Comparison of ENCODE assay signal across 8 cellular contexts in the genomic region with DNA sequence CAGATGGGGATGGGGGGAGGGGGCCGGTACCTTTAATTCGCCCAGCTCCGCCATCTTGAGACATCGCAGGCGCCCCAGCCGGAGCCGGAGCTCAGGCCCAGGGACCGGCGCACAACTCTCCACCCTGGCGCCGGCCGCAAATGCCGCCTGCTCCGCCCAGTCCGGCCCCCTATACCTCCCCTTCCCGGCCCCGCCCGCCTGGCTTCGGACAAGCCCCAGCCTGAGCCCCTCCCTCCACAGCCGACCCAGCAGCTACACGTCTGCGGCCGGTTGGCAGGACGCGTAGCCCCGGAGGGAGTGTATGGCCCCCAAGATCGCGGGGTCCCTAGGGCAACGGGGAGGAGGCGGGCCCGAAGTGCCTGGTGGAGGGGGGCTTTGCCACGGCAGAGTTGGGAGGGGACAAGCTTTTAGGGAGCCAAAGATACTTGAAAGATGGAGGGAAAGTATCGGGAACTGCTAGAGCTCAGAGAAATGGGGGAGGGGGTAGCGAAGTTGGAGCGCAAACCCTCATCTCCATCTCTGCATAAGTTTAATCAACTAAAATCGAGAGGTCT. TPM values are rescaled to one million over a fixed set of nuclear protein-coding genes. Genes with fewer than 3 reads are reported as not detected.
A peak's percentile ranks its signal among the peaks of the same experiment; 100 is the strongest.
DNase-seq lines count a peak whose midpoint lies in the region; ATAC-seq, FAIRE-seq and TF ChIP-seq lines count a peak whose summit lies in the region.

TSS of gene PIAS3 (minus strand) at position 145 of the 554 bp plus-strand sequence. CDS start at position 54, 91 bp downstream.

- POLR2A ChIA-PET in AG04449 (lab: Yijun Ruan, JAX), result interaction anchor here (0.6 to 3.0 kb wide), 16 partner anchors 10 to 193 kb away, joined by 3 to 80 read pairs (median 5); partner anchors contain the start of genes ANKRD34A, ANKRD35, LIX1L and NUDT17
- POLR2A ChIA-PET in WTC11 (lab: Charles Lee), result interaction anchor here (0.6 to 3.1 kb wide), 23 partner anchors 10 to 193 kb away, joined by 3 to 48 read pairs (median 6); partner anchors contain the start of genes ANKRD34A, ANKRD35, ITGA10 and LIX1L

- H3K27ac Mint-ChIP-seq in WTC11, result peak within 1 kb of the TSS; percentile 92
- H3K27ac Mint-ChIP-seq in immature natural killer cell, result peak within 1 kb of the TSS; percentile 76 to 94 (median 88)

- TF ChIP-seq CTCF in AG04449 (IDR thresholded peaks at IDR 0.05; ENCODE audit: insufficient read depth, low read length, missing control alignments) (no peak), WTC11 (IDR thresholded peaks at IDR 0.05) (no peak), bronchial epithelial cell (IDR thresholded peaks at IDR 0.05; ENCODE audit: insufficient read depth, low read length, severe bottlenecking) (no peak)

- DNase-seq in AG04449 (ENCODE audit: low read depth, low spot score), result peak; percentile 64
- peak; percentile 90 for DNase-seq in NCI-H2196 treated with DMSO at 0.1 percent for 48 hours (lab: John Stamatoyannopoulos, UW; ENCODE audit: unreplicated experiment)
- peak; percentile 98 for DNase-seq in WTC11 (ENCODE audit: low spot score)
- peak; percentile 82 for DNase-seq in bronchial epithelial cell (ENCODE audit: low read depth)
- peak; percentile 83 to 85 (median 85) for DNase-seq in immature natural killer cell
- peak; percentile 93 for DNase-seq in smooth muscle cell of the brain vasculature (ENCODE audit: low read depth, low spot score)

- H3K27me3 Mint-ChIP-seq in WTC11 (ENCODE audit: low read depth) (no peaks in the 10 kb centered on the region), immature natural killer cell (ENCODE audit: low read depth in 3 of 3) (peaks cover 0 to 8% (median 0%) of the 10 kb centered on the region in 3 donors)

- peak; percentile 71 for ATAC-seq in GM18873 (IDR thresholded peaks at IDR 0.05; ENCODE audit: low FRiP score, unreplicated experiment)
- ATAC-seq in HG03135 (IDR thresholded peaks at IDR 0.05; ENCODE audit: unreplicated experiment), result peak; percentile 85
- peak; percentile 82 for ATAC-seq in WTC11

- CTCF ChIA-PET in AG04449 (lab: Yijun Ruan, JAX), result interaction anchor here (0.9 to 10.1 kb wide), 18 partner anchors 12 to 158 kb away, joined by 3 to 220 read pairs (median 4); partner anchors contain the start of genes ANKRD35, ITGA10, NUDT17 and RBM8A
- CTCF ChIA-PET in WTC11 (lab: Charles Lee), result interaction anchor here (0.6 to 5.3 kb wide), 28 partner anchors 12 to 180 kb away, joined by 3 to 254 read pairs (median 6); partner anchors contain the start of genes ANKRD34A, ANKRD35, ITGA10 and LIX1L

- H3K9me3 Mint-ChIP-seq in WTC11 (peaks cover 5% of the 10 kb centered on the region), immature natural killer cell (no peaks in the 10 kb centered on the region)

- peaks cover 41% of the 10 kb centered on the region for H3K36me3 Mint-ChIP-seq in WTC11
- peaks cover 9 to 19% (median 15%) of the 10 kb centered on the region in 3 donors for H3K36me3 Mint-ChIP-seq in immature natural killer cell

- H3K4me3 Mint-ChIP-seq in WTC11 (peak within 1 kb of the TSS; percentile 98), immature natural killer cell (peak within 1 kb of the TSS; percentile 94 to 97 (median 96))

- H3K4me1 Mint-ChIP-seq in WTC11 (peaks cover 17% of the 10 kb centered on the region), immature natural killer cell (peaks cover 13 to 23% of the 10 kb centered on the region in 2 donors)

- H3K27me3 ChIP-seq in bronchial epithelial cell (ENCODE audit: control insufficient read depth, insufficient read depth, low read length), result no peaks in the 10 kb centered on the region

- peaks cover 20% of the 10 kb centered on the region for H3K36me3 ChIP-seq in bronchial epithelial cell (ENCODE audit: control insufficient read depth, insufficient read depth, low read length)

- H3K4me3 ChIP-seq in AG04449 (ENCODE audit: low read depth, low read length) (peak within 1 kb of the TSS; percentile 92), bronchial epithelial cell (ENCODE audit: low read depth, low read length) (peak within 1 kb of the TSS; percentile 84)

- FAIRE-seq in bronchial epithelial cell (lab: Jason Lieb, UNC), result no peak

TF ChIP-seq in WTC11, 78 proteins besides CTCF, POLR2A, EP300 and RAD21 (continues in another document):
- TF ChIP-seq TEAD1 (CRISPR knock-in tag; IDR thresholded peaks at IDR 0.05) (peak; percentile 5; the same call in 1 of the 2 replicates), SMAD4 (CRISPR knock-in tag; IDR thresholded peaks at IDR 0.05) (no peak), TP53 (CRISPR knock-in tag; IDR thresholded peaks at IDR 0.05) (no peak), ARID4B (CRISPR knock-in tag; IDR thresholded peaks at IDR 0.05; ENCODE audit: borderline replicate concordance) (peak; percentile 22; the same call in 1 of the 2 replicates), SP1 (CRISPR knock-in tag; conservative IDR thresholded peaks at IDR 0.05) (peak; percentile 67), NR2C2 (CRISPR knock-in tag; IDR thresholded peaks at IDR 0.05) (no peak)
- TF ChIP-seq, protein P1, sequence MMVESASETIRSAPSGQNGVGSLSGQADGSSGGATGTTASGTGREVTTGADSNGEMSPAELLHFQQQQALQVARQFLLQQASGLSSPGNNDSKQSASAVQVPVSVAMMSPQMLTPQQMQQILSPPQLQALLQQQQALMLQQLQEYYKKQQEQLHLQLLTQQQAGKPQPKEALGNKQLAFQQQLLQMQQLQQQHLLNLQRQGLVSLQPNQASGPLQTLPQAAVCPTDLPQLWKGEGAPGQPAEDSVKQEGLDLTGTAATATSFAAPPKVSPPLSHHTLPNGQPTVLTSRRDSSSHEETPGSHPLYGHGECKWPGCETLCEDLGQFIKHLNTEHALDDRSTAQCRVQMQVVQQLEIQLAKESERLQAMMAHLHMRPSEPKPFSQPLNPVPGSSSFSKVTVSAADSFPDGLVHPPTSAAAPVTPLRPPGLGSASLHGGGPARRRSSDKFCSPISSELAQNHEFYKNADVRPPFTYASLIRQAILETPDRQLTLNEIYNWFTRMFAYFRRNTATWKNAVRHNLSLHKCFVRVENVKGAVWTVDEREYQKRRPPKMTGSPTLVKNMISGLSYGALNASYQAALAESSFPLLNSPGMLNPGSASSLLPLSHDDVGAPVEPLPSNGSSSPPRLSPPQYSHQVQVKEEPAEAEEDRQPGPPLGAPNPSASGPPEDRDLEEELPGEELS (CRISPR knock-in tag; IDR thresholded peaks at IDR 0.05), result 0 out of 2 replicates have a peak, but pooled peaks have one; percentile 33
- TF ChIP-seq, protein P2, sequence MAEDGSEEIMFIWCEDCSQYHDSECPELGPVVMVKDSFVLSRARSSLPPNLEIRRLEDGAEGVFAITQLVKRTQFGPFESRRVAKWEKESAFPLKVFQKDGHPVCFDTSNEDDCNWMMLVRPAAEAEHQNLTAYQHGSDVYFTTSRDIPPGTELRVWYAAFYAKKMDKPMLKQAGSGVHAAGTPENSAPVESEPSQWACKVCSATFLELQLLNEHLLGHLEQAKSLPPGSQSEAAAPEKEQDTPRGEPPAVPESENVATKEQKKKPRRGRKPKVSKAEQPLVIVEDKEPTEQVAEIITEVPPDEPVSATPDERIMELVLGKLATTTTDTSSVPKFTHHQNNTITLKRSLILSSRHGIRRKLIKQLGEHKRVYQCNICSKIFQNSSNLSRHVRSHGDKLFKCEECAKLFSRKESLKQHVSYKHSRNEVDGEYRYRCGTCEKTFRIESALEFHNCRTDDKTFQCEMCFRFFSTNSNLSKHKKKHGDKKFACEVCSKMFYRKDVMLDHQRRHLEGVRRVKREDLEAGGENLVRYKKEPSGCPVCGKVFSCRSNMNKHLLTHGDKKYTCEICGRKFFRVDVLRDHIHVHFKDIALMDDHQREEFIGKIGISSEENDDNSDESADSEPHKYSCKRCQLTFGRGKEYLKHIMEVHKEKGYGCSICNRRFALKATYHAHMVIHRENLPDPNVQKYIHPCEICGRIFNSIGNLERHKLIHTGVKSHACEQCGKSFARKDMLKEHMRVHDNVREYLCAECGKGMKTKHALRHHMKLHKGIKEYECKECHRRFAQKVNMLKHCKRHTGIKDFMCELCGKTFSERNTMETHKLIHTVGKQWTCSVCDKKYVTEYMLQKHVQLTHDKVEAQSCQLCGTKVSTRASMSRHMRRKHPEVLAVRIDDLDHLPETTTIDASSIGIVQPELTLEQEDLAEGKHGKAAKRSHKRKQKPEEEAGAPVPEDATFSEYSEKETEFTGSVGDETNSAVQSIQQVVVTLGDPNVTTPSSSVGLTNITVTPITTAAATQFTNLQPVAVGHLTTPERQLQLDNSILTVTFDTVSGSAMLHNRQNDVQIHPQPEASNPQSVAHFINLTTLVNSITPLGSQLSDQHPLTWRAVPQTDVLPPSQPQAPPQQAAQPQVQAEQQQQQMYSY (CRISPR knock-in tag; IDR thresholded peaks at IDR 0.05), result 0 out of 2 replicates have a peak, but pooled peaks have one; percentile 17

RNA-seq across cellular contexts. Expression of gene PIAS3, which starts in this region (rescaled TPM):
- total RNA-seq in WTC11 (2021), result 44.9 to 52.4 TPM (median 49.6 TPM) in 3 replicates
- 5.0 and 7.8 TPM in 2 replicates for total RNA-seq in bronchial epithelial cell
- polyA plus RNA-seq in immature natural killer cell, result 10 to 100 TPM in 2 of 3 donors, 1 to 10 TPM in 1; 9.3 to 27.1 (median 10.5) TPM

Comparison
In these comparisons a context has a peak if more than half of its experiments do, and no peak if none do; other contexts are left out.
1. Peak in every context shown above with its lines: DNase-seq, ATAC-seq and H3K4me3 ChIP-seq.